Comparison of ENCODE assay signal across 17 cellular contexts in the genomic region with DNA sequence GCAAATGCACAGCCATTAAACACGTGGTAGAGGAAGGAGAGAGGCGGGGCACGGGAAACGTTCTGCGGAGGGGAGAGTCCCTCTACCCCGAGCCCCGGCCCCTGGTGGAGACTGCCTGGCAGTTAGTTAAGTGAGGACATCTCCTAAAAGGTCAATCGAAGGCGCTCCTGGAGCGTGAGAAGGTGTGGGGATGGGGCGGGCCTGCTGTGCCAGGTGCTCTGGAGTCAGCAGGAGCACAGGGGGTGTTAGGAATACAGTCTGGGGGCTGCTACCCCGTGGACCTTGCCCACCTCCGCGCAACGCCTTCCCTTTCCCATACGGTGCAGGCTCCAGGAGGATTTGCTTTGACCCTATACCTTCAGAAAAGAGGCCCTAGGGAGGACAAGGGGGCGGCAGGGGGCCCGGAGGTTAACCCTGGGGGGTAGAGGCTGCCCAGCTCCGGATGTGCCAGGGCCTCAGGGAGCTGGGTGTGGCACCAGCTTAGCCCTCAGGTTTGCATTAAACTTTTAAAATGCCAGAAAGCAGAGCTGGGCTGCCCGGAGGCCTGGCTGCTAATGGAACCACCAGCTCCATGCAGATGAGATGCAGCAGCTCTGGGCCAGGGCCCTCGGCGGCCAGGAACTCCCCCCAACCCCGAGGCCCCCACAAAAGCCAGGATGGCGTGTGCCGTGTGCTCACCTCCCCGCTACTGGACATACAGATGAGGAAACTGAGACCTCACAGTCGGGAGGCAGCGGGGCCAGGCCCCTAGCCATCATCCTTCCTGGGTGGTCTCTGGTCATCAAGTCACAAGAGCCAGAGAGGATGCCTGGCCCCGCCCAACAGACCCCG. TPM values are rescaled to one million over a fixed set of nuclear protein-coding genes. Genes with fewer than 3 reads are reported as not detected.
DNase-seq lines count a peak whose midpoint lies in the region; ATAC-seq, FAIRE-seq and TF ChIP-seq lines count a peak whose summit lies in the region.
"Had no signal": no experiment of that assay in that cellular context is flagged by ENCODE, and none has a peak within 500 bp of the region (broad histone marks: within the 10 kb centered on the region; RNA-seq: fewer than 3 reads in every experiment).

No MANE protein-coding gene starts in this region.

- H3K27ac Mint-ChIP-seq in astrocyte (ENCODE audit: unreplicated experiment) (no peak overlapping the region), naive B cell (no peak overlapping the region)
- no peak overlapping the region for H3K27ac Mint-ChIP-seq in CD4-positive, alpha-beta T cell
- H3K27ac Mint-ChIP-seq: activated CD4-positive, alpha-beta memory T cell treated with anti-CD3 and anti-CD28 coated beads, Interleukin-2, amount 10 ng/mL, durations not matched to agents 7 days and 5 days; activated T-helper 2 cell treated with anti-CD3 and anti-CD28 coated beads, Interferon-gamma antibody, Interleukin-2, Interleukin-4, amounts not matched to agents 10 μg/mL and 5 μg/mL and 100 μg/mL, durations not matched to agents 14 hours and 24 hours and 36 hours; dendritic cell treated with granulocyte-macrophage colony-stimulating factor and Interleukin-4, amounts not matched to agents 40 ng/mL and 50 ng/mL, for 4 days had no signal

- TF ChIP-seq CTCF in GM20000 (IDR thresholded peaks at IDR 0.05; ENCODE audit: extremely low read depth, missing control alignments) (no peak), astrocyte (IDR thresholded peaks at IDR 0.05; ENCODE audit: insufficient read depth, low read depth, low read length) (no peak)
- TF ChIP-seq CTCF in CD4-positive, alpha-beta T cell (IDR thresholded peaks at IDR 0.05) = no peak

- H3K9ac ChIP-seq in BLaER1 (peak overlapping the region; percentile 19; the same call in 1 of the 2 replicates), astrocyte (ENCODE audit: low read length) (no peak overlapping the region)

- H3K9me3 ChIP-seq in BLaER1 (no peaks in the 10 kb centered on the region), astrocyte (ENCODE audit: insufficient read depth, low read depth, low read length) (no peaks in the 10 kb centered on the region)
- H3K9me3 ChIP-seq in CD4-positive, alpha-beta T cell (ENCODE audit: control insufficient read depth, low read length) = no peaks in the 10 kb centered on the region
- H3K9me3 ChIP-seq: mucosa of descending colon, ovary, tibial nerve had no signal

- peaks cover 53% of the 10 kb centered on the region for H3K79me2 ChIP-seq in astrocyte (ENCODE audit: insufficient read depth, low read length)

- intact Hi-C loops in CD4-positive, alpha-beta T cell (cut with DNase I, micrococcal nuclease) = no loop called here

- H3K4me1 ChIP-seq in BLaER1 = peaks cover 88% of the 10 kb centered on the region
- H3K4me1 ChIP-seq in astrocyte (ENCODE audit: insufficient read depth, low read length) = peaks cover 36% of the 10 kb centered on the region

- H3K9me3 Mint-ChIP-seq in astrocyte (ENCODE audit: unreplicated experiment) = no peaks in the 10 kb centered on the region
- H3K9me3 Mint-ChIP-seq in naive B cell = no peaks in the 10 kb centered on the region
- H3K9me3 Mint-ChIP-seq in CD4-positive, alpha-beta T cell = no peaks in the 10 kb centered on the region
- H3K9me3 Mint-ChIP-seq: activated CD4-positive, alpha-beta memory T cell treated with anti-CD3 and anti-CD28 coated beads, Interleukin-2, amount 10 ng/mL, durations not matched to agents 7 days and 5 days; activated T-helper 2 cell treated with anti-CD3 and anti-CD28 coated beads, Interferon-gamma antibody, Interleukin-2, Interleukin-4, amounts not matched to agents 10 μg/mL and 5 μg/mL and 100 μg/mL, durations not matched to agents 14 hours and 24 hours and 36 hours; dendritic cell treated with granulocyte-macrophage colony-stimulating factor and Interleukin-4, amounts not matched to agents 40 ng/mL and 50 ng/mL, for 4 days had no signal

- H3K4me1 Mint-ChIP-seq in astrocyte (ENCODE audit: low read depth, unreplicated experiment) = peaks cover 24% of the 10 kb centered on the region
- H3K4me1 Mint-ChIP-seq in naive B cell = peaks cover 0 to 12% (median 11%) of the 10 kb centered on the region in 3 donors
- peaks cover 15% of the 10 kb centered on the region for H3K4me1 Mint-ChIP-seq in CD4-positive, alpha-beta T cell (ENCODE audit: low read depth)

- H3K27ac ChIP-seq in BLaER1 (peak overlapping the region; percentile 18; the same call in 1 of the 2 replicates), astrocyte (ENCODE audit: low read depth, low read length) (no peak overlapping the region)
- no peak overlapping the region for H3K27ac ChIP-seq in CD4-positive, alpha-beta T cell (ENCODE audit: low read depth, low read length)
- H3K27ac ChIP-seq: ovary had no signal

- H3K27me3 Mint-ChIP-seq in astrocyte (ENCODE audit: low read depth, unreplicated experiment) (no peaks in the 10 kb centered on the region), naive B cell (peaks cover 0 to 40% (median 33%) of the 10 kb centered on the region in 3 donors)
- peaks cover 22% of the 10 kb centered on the region for H3K27me3 Mint-ChIP-seq in CD4-positive, alpha-beta T cell

- peak overlapping the region; percentile 100 for H3K4me2 ChIP-seq in BLaER1
- H3K4me2 ChIP-seq in astrocyte (ENCODE audit: low read length) = no peak overlapping the region
- H3K4me2 ChIP-seq: smooth muscle cell had no signal

- DNase-seq in GM20000 (ENCODE audit: low spot score) (peak; percentile 38), astrocyte (ENCODE audit: low read depth) (no peak), naive B cell (no peak), epidermal melanocyte (ENCODE audit: insufficient read length, low spot score) (no peak), HuH-7.5 (ENCODE audit: low spot score) (no peak), SK-N-DZ (ENCODE audit: low spot score) (no peak)
- DNase-seq in CD4-positive, alpha-beta T cell = no peak
- DNase-seq: activated CD4-positive, alpha-beta memory T cell treated with anti-CD3 and anti-CD28 coated beads, Interleukin-2, amount 10 ng/mL, durations not matched to agents 7 days and 5 days; kidney; mucosa of descending colon; NCI-H2107; ovary had no signal

- H4K20me1 ChIP-seq in BLaER1 (peaks cover 22% of the 10 kb centered on the region; the same call in 1 of the 2 replicates), astrocyte (ENCODE audit: insufficient read depth, low read length) (peaks cover 79% of the 10 kb centered on the region)

- CTCF ChIA-PET in CD4-positive, alpha-beta T cell (lab: Charles Lee) = no interaction called here

- POLR2A ChIA-PET in CD4-positive, alpha-beta T cell (lab: Charles Lee) = no interaction called here

- no peak for FAIRE-seq in astrocyte (lab: Jason Lieb, UNC)
- FAIRE-seq: kidney had no signal

- H3K36me3 ChIP-seq in BLaER1 (no peaks in the 10 kb centered on the region), astrocyte (ENCODE audit: insufficient read depth, low read length) (no peaks in the 10 kb centered on the region)
- H3K36me3 ChIP-seq: ovary, tibial nerve had no signal

- peaks cover 35% of the 10 kb centered on the region for H3K27me3 ChIP-seq in BLaER1
- H3K27me3 ChIP-seq in astrocyte (ENCODE audit: insufficient read depth, low read length) = no peaks in the 10 kb centered on the region
- H3K27me3 ChIP-seq in CD4-positive, alpha-beta T cell (ENCODE audit: control insufficient read depth, insufficient read depth, low read length) = peaks cover 20% of the 10 kb centered on the region
- H3K27me3 ChIP-seq: ovary, tibial nerve had no signal

- peak overlapping the region; percentile 2 for H3K4me3 Mint-ChIP-seq in astrocyte (ENCODE audit: unreplicated experiment)
- peak overlapping the region in 2 of 8 donors; percentile 31 to 66 for H3K4me3 Mint-ChIP-seq in naive B cell
- no peak overlapping the region for H3K4me3 Mint-ChIP-seq in CD4-positive, alpha-beta T cell
- H3K4me3 Mint-ChIP-seq: activated CD4-positive, alpha-beta memory T cell treated with anti-CD3 and anti-CD28 coated beads, Interleukin-2, amount 10 ng/mL, durations not matched to agents 7 days and 5 days; dendritic cell treated with granulocyte-macrophage colony-stimulating factor and Interleukin-4, amounts not matched to agents 40 ng/mL and 50 ng/mL, for 4 days had no signal

- peak; percentile 37 to 41 for ATAC-seq in naive B cell (ENCODE audit: low read depth in 2 of 2)
- ATAC-seq in CD4-positive, alpha-beta T cell (ENCODE audit: poor library complexity) = no peak
- ATAC-seq: mucosa of descending colon had no signal

- H2AFZ ChIP-seq in astrocyte (ENCODE audit: low read depth, low read length) = no peak overlapping the region

- H3K36me3 Mint-ChIP-seq in astrocyte (ENCODE audit: low read depth, unreplicated experiment) (no peaks in the 10 kb centered on the region), naive B cell (no peaks in the 10 kb centered on the region)
- H3K36me3 Mint-ChIP-seq in CD4-positive, alpha-beta T cell (ENCODE audit: low read depth) = no peaks in the 10 kb centered on the region

- H3K4me3 ChIP-seq in BLaER1 (no peak overlapping the region), astrocyte (ENCODE audit: insufficient read depth, low read depth, low read length) (no peak overlapping the region)
- H3K4me3 ChIP-seq: mucosa of descending colon, ovary, smooth muscle cell, tibial nerve had no signal

RNA-seq across cellular contexts. Expression of a gene that starts 39.2 kb away (rescaled TPM):
- 31.3 and 34.0 TPM in 2 replicates for total RNA-seq in astrocyte
- polyA plus RNA-seq in naive B cell (ENCODE audit: low read depth in 6 of 6) = under 1 TPM in 4 of 6 donors, not detected in 2; 0.04 to 0.11 (median 0.06) TPM
- total RNA-seq in CD4-positive, alpha-beta T cell = 1 to 10 TPM; 2.1 to 2.7 TPM
- polyA plus RNA-seq in SK-N-DZ (2014; cell fraction: cytosol; rRNA removed) = not detected in 2 replicates
- polyA plus RNA-seq in SK-N-DZ (2014; cell fraction: nucleus; rRNA removed) = not detected in 2 replicates
